1 cellular context compared by ENCODE assay signal in the genomic region with DNA sequence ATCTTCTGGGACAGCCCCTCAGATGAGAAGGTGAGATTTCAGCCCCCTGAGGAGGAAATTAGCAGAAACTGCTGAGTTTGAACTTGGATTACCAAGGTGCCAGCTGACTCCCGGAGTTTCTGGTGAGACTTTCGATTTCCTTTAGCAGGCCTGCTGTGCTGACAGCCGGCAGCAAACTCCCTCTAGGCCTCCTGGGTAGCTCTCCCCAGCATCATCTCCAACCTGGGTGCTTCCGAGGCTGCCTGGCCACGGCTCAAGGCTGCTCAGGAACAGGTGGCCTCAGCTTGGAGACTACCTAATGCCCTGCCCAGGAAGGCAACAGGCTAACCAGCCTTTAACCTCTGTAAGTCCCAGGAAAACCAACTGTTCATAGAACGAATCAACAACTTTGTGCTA.
TF ChIP-seq lines count a peak whose summit lies in the region.

No MANE protein-coding gene starts in this region.

TF ChIP-seq in HepG2, 621 proteins besides CTCF, POLR2A, EP300 and RAD21 (continued from another document and continues in another):
- TF ChIP-seq ZNF687 (CRISPR knock-in tag; IDR thresholded peaks at IDR 0.05) (peak; percentile 54), ZNF567 (CRISPR knock-in tag; IDR thresholded peaks at IDR 0.05; ENCODE audit: borderline replicate concordance) (0 out of 2 replicates have a peak, but pooled peaks have one; percentile 53), SAFB2 (CRISPR knock-in tag; IDR thresholded peaks at IDR 0.05; ENCODE audit: borderline replicate concordance, low read depth) (no peak), TFAP4 (IDR thresholded peaks at IDR 0.05; ENCODE audit: borderline replicate concordance, low read depth) (0 out of 2 replicates have a peak, but pooled peaks have one; percentile 29), DPF2 (CRISPR knock-in tag; IDR thresholded peaks at IDR 0.05; ENCODE audit: borderline replicate concordance, low read depth) (no peak), ZNF33A (CRISPR knock-in tag; IDR thresholded peaks at IDR 0.05; ENCODE audit: borderline replicate concordance) (no peak), ZBTB25 (CRISPR knock-in tag; IDR thresholded peaks at IDR 0.05) (no peak), KLF15 (CRISPR knock-in tag; IDR thresholded peaks at IDR 0.05; ENCODE audit: borderline replicate concordance) (no peak), ZNF550 (CRISPR knock-in tag; IDR thresholded peaks at IDR 0.05; ENCODE audit: borderline replicate concordance) (0 out of 2 replicates have a peak, but pooled peaks have one; percentile 84), MYNN (CRISPR knock-in tag; IDR thresholded peaks at IDR 0.05; ENCODE audit: low read depth) (no peak), ZNF605 (CRISPR knock-in tag; IDR thresholded peaks at IDR 0.05) (peak; percentile 41), ZNF430 (CRISPR knock-in tag; IDR thresholded peaks at IDR 0.05) (0 out of 2 replicates have a peak, but pooled peaks have one; percentile 38), BRD4 (CRISPR knock-in tag; IDR thresholded peaks at IDR 0.05) (no peak), MED1 (CRISPR knock-in tag; IDR thresholded peaks at IDR 0.05) (no peak), MXI1 (IDR thresholded peaks at IDR 0.05; ENCODE audit: borderline replicate concordance, low read depth, low read length) (no peak), ZNF678 (CRISPR knock-in tag; IDR thresholded peaks at IDR 0.05) (no peak), RERE (CRISPR knock-in tag; IDR thresholded peaks at IDR 0.05; ENCODE audit: low read depth) (no peak), NR2F2 (IDR thresholded peaks at IDR 0.05; ENCODE audit: borderline replicate concordance, low read depth) (no peak), ZNF253 (CRISPR knock-in tag; IDR thresholded peaks at IDR 0.05; ENCODE audit: borderline replicate concordance) (no peak), ZMYM4 (CRISPR knock-in tag; IDR thresholded peaks at IDR 0.05) (0 out of 2 replicates have a peak, but pooled peaks have one; percentile 6)
- TF ChIP-seq, protein P1, sequence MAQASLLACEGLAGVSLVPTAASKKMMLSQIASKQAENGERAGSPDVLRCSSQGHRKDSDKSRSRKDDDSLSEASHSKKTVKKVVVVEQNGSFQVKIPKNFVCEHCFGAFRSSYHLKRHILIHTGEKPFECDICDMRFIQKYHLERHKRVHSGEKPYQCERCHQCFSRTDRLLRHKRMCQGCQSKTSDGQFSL (CRISPR knock-in tag; IDR thresholded peaks at IDR 0.05), result no peak
- TF ChIP-seq, protein P2, sequence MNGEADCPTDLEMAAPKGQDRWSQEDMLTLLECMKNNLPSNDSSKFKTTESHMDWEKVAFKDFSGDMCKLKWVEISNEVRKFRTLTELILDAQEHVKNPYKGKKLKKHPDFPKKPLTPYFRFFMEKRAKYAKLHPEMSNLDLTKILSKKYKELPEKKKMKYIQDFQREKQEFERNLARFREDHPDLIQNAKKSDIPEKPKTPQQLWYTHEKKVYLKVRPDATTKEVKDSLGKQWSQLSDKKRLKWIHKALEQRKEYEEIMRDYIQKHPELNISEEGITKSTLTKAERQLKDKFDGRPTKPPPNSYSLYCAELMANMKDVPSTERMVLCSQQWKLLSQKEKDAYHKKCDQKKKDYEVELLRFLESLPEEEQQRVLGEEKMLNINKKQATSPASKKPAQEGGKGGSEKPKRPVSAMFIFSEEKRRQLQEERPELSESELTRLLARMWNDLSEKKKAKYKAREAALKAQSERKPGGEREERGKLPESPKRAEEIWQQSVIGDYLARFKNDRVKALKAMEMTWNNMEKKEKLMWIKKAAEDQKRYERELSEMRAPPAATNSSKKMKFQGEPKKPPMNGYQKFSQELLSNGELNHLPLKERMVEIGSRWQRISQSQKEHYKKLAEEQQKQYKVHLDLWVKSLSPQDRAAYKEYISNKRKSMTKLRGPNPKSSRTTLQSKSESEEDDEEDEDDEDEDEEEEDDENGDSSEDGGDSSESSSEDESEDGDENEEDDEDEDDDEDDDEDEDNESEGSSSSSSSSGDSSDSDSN (CRISPR knock-in tag; IDR thresholded peaks at IDR 0.05), result peak; percentile 48; the same call in 1 of the 2 replicates
- TF ChIP-seq, protein P3, sequence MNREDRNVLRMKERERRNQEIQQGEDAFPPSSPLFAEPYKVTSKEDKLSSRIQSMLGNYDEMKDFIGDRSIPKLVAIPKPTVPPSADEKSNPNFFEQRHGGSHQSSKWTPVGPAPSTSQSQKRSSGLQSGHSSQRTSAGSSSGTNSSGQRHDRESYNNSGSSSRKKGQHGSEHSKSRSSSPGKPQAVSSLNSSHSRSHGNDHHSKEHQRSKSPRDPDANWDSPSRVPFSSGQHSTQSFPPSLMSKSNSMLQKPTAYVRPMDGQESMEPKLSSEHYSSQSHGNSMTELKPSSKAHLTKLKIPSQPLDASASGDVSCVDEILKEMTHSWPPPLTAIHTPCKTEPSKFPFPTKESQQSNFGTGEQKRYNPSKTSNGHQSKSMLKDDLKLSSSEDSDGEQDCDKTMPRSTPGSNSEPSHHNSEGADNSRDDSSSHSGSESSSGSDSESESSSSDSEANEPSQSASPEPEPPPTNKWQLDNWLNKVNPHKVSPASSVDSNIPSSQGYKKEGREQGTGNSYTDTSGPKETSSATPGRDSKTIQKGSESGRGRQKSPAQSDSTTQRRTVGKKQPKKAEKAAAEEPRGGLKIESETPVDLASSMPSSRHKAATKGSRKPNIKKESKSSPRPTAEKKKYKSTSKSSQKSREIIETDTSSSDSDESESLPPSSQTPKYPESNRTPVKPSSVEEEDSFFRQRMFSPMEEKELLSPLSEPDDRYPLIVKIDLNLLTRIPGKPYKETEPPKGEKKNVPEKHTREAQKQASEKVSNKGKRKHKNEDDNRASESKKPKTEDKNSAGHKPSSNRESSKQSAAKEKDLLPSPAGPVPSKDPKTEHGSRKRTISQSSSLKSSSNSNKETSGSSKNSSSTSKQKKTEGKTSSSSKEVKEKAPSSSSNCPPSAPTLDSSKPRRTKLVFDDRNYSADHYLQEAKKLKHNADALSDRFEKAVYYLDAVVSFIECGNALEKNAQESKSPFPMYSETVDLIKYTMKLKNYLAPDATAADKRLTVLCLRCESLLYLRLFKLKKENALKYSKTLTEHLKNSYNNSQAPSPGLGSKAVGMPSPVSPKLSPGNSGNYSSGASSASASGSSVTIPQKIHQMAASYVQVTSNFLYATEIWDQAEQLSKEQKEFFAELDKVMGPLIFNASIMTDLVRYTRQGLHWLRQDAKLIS (CRISPR knock-in tag; IDR thresholded peaks at IDR 0.05), result no peak
- TF ChIP-seq, protein P4, sequence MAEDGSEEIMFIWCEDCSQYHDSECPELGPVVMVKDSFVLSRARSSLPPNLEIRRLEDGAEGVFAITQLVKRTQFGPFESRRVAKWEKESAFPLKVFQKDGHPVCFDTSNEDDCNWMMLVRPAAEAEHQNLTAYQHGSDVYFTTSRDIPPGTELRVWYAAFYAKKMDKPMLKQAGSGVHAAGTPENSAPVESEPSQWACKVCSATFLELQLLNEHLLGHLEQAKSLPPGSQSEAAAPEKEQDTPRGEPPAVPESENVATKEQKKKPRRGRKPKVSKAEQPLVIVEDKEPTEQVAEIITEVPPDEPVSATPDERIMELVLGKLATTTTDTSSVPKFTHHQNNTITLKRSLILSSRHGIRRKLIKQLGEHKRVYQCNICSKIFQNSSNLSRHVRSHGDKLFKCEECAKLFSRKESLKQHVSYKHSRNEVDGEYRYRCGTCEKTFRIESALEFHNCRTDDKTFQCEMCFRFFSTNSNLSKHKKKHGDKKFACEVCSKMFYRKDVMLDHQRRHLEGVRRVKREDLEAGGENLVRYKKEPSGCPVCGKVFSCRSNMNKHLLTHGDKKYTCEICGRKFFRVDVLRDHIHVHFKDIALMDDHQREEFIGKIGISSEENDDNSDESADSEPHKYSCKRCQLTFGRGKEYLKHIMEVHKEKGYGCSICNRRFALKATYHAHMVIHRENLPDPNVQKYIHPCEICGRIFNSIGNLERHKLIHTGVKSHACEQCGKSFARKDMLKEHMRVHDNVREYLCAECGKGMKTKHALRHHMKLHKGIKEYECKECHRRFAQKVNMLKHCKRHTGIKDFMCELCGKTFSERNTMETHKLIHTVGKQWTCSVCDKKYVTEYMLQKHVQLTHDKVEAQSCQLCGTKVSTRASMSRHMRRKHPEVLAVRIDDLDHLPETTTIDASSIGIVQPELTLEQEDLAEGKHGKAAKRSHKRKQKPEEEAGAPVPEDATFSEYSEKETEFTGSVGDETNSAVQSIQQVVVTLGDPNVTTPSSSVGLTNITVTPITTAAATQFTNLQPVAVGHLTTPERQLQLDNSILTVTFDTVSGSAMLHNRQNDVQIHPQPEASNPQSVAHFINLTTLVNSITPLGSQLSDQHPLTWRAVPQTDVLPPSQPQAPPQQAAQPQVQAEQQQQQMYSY (CRISPR knock-in tag; IDR thresholded peaks at IDR 0.05), result no peak
- TF ChIP-seq, protein P5, sequence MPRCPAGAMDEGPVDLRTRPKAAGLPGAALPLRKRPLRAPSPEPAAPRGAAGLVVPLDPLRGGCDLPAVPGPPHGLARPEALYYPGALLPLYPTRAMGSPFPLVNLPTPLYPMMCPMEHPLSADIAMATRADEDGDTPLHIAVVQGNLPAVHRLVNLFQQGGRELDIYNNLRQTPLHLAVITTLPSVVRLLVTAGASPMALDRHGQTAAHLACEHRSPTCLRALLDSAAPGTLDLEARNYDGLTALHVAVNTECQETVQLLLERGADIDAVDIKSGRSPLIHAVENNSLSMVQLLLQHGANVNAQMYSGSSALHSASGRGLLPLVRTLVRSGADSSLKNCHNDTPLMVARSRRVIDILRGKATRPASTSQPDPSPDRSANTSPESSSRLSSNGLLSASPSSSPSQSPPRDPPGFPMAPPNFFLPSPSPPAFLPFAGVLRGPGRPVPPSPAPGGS (CRISPR knock-in tag; IDR thresholded peaks at IDR 0.05), result no peak
